Comparison of ENCODE assay signal across 27 cellular contexts in the genomic region with DNA sequence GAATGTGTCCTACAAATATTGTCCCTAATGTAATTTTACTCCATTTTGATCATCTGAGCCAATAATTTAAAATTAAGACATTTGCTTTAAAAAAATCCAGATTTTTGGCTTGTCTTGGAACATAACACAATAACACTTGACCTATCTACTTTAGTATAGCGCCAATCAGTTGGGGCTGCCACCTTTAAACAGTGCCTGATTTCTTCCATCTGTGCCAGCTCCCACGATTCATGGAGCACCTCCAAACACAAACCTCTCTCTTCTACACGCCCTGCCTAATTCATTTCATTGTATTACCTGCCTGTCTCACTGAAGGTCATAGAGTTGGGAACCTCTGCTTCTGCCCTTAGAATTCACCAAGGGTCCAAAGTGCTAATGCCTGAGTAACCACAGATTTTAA.
"Had no signal": no experiment of that assay in that cellular context is flagged by ENCODE, and none has a peak within 500 bp of the region (broad histone marks: within the 10 kb centered on the region; RNA-seq: fewer than 3 reads in every experiment).

No MANE protein-coding gene starts in this region.

- ATAC-seq: natural killer cell; right lobe of liver; stimulated activated effector memory CD8-positive, alpha-beta T cell treated with anti-CD3 and anti-CD28 coated beads, Interleukin-12 subunit alpha, Interleukin-12 subunit beta, amount 100 ng/mL, for 72 hours; stimulated activated naive B cell treated with anti-CD40 and anti-IgM and Interleukin-4, amounts not matched to agents 10 μg/mL and 1 μg/mL and 100 μg/mL, for 72 hours had no signal

- H3K36me3 Mint-ChIP-seq: natural killer cell; stimulated activated effector memory CD8-positive, alpha-beta T cell treated with anti-CD3 and anti-CD28 coated beads, Interleukin-12 subunit alpha, Interleukin-12 subunit beta, amount 100 ng/mL, for 72 hours; stimulated activated naive B cell treated with anti-CD40 and anti-IgM and Interleukin-4, amounts not matched to agents 10 μg/mL and 1 μg/mL and 100 μg/mL, for 72 hours had no signal

- H3K4me1 ChIP-seq: prostate gland, right atrium auricular region, right lobe of liver, sigmoid colon, thyroid gland, tibial nerve, vagina had no signal

- H3K27me3 Mint-ChIP-seq: stimulated activated naive B cell treated with anti-CD40 and anti-IgM and Interleukin-4, amounts not matched to agents 10 μg/mL and 1 μg/mL and 100 μg/mL, for 72 hours; stimulated activated naive CD8-positive, alpha-beta T cell treated with anti-CD3 and anti-CD28 coated beads, Interleukin-15, Interleukin-2, amounts not matched to agents 100 ng/mL and 50 ng/mL, for 24 hours had no signal

- H3K27me3 ChIP-seq: neutrophil, right atrium auricular region, right lobe of liver, sigmoid colon, stomach, thyroid gland, tibial nerve, upper lobe of left lung, vagina had no signal

- H3K4me1 Mint-ChIP-seq: nephron; neural crest cell; stimulated activated effector memory CD8-positive, alpha-beta T cell treated with anti-CD3 and anti-CD28 coated beads, Interleukin-12 subunit alpha, Interleukin-12 subunit beta, amount 100 ng/mL, for 72 hours; stimulated activated naive B cell treated with anti-CD40 and anti-IgM and Interleukin-4, amounts not matched to agents 10 μg/mL and 1 μg/mL and 100 μg/mL, for 72 hours had no signal

- H3K9me3 ChIP-seq: neutrophil, pancreas, prostate gland, right atrium auricular region, right lobe of liver, thoracic aorta, thyroid gland, vagina had no signal

- H3K4me3 ChIP-seq: pancreas, prostate gland, right atrium auricular region, right lobe of liver, sigmoid colon, stomach, thoracic aorta, thyroid gland, tibial nerve, upper lobe of left lung, vagina had no signal

- H3K27ac ChIP-seq: neutrophil, pancreas, right atrium auricular region, right lobe of liver, sigmoid colon, thoracic aorta, thyroid gland, tibial nerve, vagina had no signal

- H3K27ac Mint-ChIP-seq: natural killer cell; nephron; stimulated activated effector memory CD8-positive, alpha-beta T cell treated with anti-CD3 and anti-CD28 coated beads, Interleukin-12 subunit alpha, Interleukin-12 subunit beta, amount 100 ng/mL, for 72 hours; stimulated activated naive B cell treated with anti-CD40 and anti-IgM and Interleukin-4, amounts not matched to agents 10 μg/mL and 1 μg/mL and 100 μg/mL, for 72 hours; stimulated activated naive CD8-positive, alpha-beta T cell treated with anti-CD3 and anti-CD28 coated beads, Interleukin-15, Interleukin-2, amounts not matched to agents 100 ng/mL and 50 ng/mL, for 24 hours had no signal

- H3K4me3 Mint-ChIP-seq: natural killer cell; nephron; neural crest cell; stimulated activated effector memory CD8-positive, alpha-beta T cell treated with anti-CD3 and anti-CD28 coated beads, Interleukin-12 subunit alpha, Interleukin-12 subunit beta, amount 100 ng/mL, for 72 hours; stimulated activated naive B cell treated with anti-CD40 and anti-IgM and Interleukin-4, amounts not matched to agents 10 μg/mL and 1 μg/mL and 100 μg/mL, for 72 hours; stimulated activated naive CD8-positive, alpha-beta T cell treated with anti-CD3 and anti-CD28 coated beads, Interleukin-15, Interleukin-2, amounts not matched to agents 100 ng/mL and 50 ng/mL, for 24 hours had no signal

- H3K36me3 ChIP-seq: neutrophil, pancreas, prostate gland, right atrium auricular region, right lobe of liver, sigmoid colon, stomach, thoracic aorta, thyroid gland, tibial nerve, upper lobe of left lung, vagina had no signal

- DNase-seq: natural killer cell; nucleus accumbens; retina; right lobe of liver; sigmoid colon; small intestine; stimulated activated CD4-positive, alpha-beta T cell treated with anti-CD3 and anti-CD28 coated beads, Interleukin-15, amount 100 ng/mL, for 24 hours; stimulated activated CD4-positive, alpha-beta T cell treated with anti-CD3 and anti-CD28 coated beads, Interleukin-2, amount 100 ng/mL, for 24 hours; stimulated activated CD4-positive, alpha-beta T cell treated with anti-CD3 and anti-CD28 coated beads, Interleukin-2, amount 100 ng/mL, for 48 hours; stimulated activated CD4-positive, alpha-beta T cell treated with anti-CD3 and anti-CD28 coated beads, Interleukin-4, amount 100 ng/mL, for 24 hours; stimulated activated naive B cell treated with anti-CD40 and anti-IgM and Interleukin-4, amounts not matched to agents 10 μg/mL and 1 μg/mL and 100 μg/mL, for 72 hours; stimulated activated naive CD4-positive, alpha-beta T cell treated with Interleukin-2 at 50 U/mL for 16 hours; stomach; thyroid gland; trophoblast cell; upper lobe of left lung had no signal
